Comparison of ENCODE assay signal across 23 cellular contexts in genomic region chr20:39152742-39153141, GRCh38.
"Had no signal": no experiment of that assay in that cellular context is flagged by ENCODE, and none has a peak within 500 bp of the region (broad histone marks: within the 10 kb centered on the region; RNA-seq: fewer than 3 reads in every experiment).

No MANE protein-coding gene starts in this region.

- DNase-seq: dermis blood vessel endothelial cell; dorsolateral prefrontal cortex; effector CD4-positive, alpha-beta T cell; effector memory CD4-positive, alpha-beta T cell; foreskin keratinocyte; heart left ventricle; hypothalamus; immature natural killer cell; left cardiac atrium; left lung; left ventricle myocardium superior; lower lobe of right lung; mesenchymal stem cell; mucosa of descending colon; naive B cell had no signal

- H3K9me3 ChIP-seq: esophagus muscularis mucosa, gastroesophageal sphincter, heart left ventricle, left lung, lower lobe of right lung, mucosa of descending colon had no signal

- H3K27me3 ChIP-seq: hepatocyte had no signal

- H3K36me3 ChIP-seq: esophagus muscularis mucosa, gastroesophageal sphincter, heart left ventricle, left lung, lower lobe of right lung had no signal

- ATAC-seq: foreskin keratinocyte, gastroesophageal sphincter, heart left ventricle, left cardiac atrium, left lung, left ventricle myocardium superior, lower lobe of right lung, mucosa of descending colon had no signal

- H3K4me3 ChIP-seq: coronary artery, dorsolateral prefrontal cortex, esophagus muscularis mucosa, gastroesophageal sphincter, heart left ventricle, hepatocyte, left lung, lower lobe of right lung, mucosa of descending colon had no signal

- H2AFZ ChIP-seq: hepatocyte had no signal

- H3K27ac ChIP-seq: coronary artery, dorsolateral prefrontal cortex, esophagus muscularis mucosa, foreskin keratinocyte, gastroesophageal sphincter, heart left ventricle, hepatocyte, left lung, lower lobe of right lung had no signal

- H3K4me1 ChIP-seq: esophagus muscularis mucosa, foreskin keratinocyte, gastroesophageal sphincter, heart left ventricle, left lung, lower lobe of right lung had no signal

- H3K4me2 ChIP-seq: hepatocyte had no signal

- H3K79me2 ChIP-seq: hepatocyte had no signal

- FAIRE-seq: colon, endothelial cell of umbilical vein, frontal cortex, keratinocyte had no signal
